14 cellular contexts compared by ENCODE assay signal in the genomic region with DNA sequence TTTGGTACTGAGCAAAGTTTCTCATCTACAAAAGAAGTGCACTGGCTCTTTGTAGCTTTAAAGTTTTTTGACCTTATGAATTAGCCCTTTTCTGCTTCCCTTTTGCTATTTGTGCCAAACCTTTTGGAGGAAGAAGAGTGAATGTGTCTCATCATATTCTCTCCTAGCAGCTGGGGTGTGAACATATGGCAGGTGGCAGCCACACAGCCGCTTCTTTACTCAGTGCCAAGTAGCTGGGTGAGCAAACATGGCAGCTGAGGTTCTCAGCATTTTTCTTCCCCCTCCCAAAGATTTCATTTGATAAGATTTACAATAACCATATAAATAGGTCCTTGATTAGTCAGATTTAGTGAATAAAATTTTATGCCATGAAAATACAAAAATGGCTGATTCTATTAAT.
"Had no signal": no experiment of that assay in that cellular context is flagged by ENCODE, and none has a peak within 500 bp of the region (broad histone marks: within the 10 kb centered on the region; RNA-seq: fewer than 3 reads in every experiment).

No MANE protein-coding gene starts in this region.

- H3K36me3 ChIP-seq: stomach, thoracic aorta had no signal

- H3K27me3 ChIP-seq: body of pancreas, stomach had no signal

- H3K27ac ChIP-seq: body of pancreas, stomach, thoracic aorta had no signal

- H3K4me1 ChIP-seq: stomach had no signal

- H3K27ac Mint-ChIP-seq: activated CD8-positive, alpha-beta memory T cell treated with anti-CD3 and anti-CD28 coated beads, Interleukin-2, amount 10 ng/mL, durations not matched to agents 7 days and 5 days had no signal

- H3K4me3 Mint-ChIP-seq: activated CD8-positive, alpha-beta memory T cell treated with anti-CD3 and anti-CD28 coated beads, Interleukin-2, amount 10 ng/mL, durations not matched to agents 7 days and 5 days; activated T-cell treated with anti-CD3 and anti-CD28 coated beads, Interleukin-2, amount 50 U/mL, for 4 hours; central memory CD8-positive, alpha-beta T cell had no signal

- ATAC-seq: activated CD8-positive, alpha-beta memory T cell treated with anti-CD3 and anti-CD28 coated beads, Interleukin-2, amount 10 ng/mL, durations not matched to agents 7 days and 5 days; activated T-cell treated with anti-CD3 and anti-CD28 coated beads, Interleukin-2, amount 50 U/mL, for 4 hours; body of pancreas had no signal

- H3K4me3 ChIP-seq: body of pancreas, skin epidermis, stomach, thoracic aorta had no signal

- FAIRE-seq: TTC549 had no signal

- H3K9me3 ChIP-seq: body of pancreas, stomach, thoracic aorta had no signal

- H3K9me3 Mint-ChIP-seq: activated T-cell treated with anti-CD3 and anti-CD28 coated beads, Interleukin-2, amount 50 U/mL, for 4 hours; central memory CD8-positive, alpha-beta T cell had no signal

- H3K27me3 Mint-ChIP-seq: activated CD8-positive, alpha-beta memory T cell treated with anti-CD3 and anti-CD28 coated beads, Interleukin-2, amount 10 ng/mL, durations not matched to agents 7 days and 5 days; central memory CD8-positive, alpha-beta T cell had no signal

- DNase-seq: activated CD8-positive, alpha-beta memory T cell treated with anti-CD3 and anti-CD28 coated beads, Interleukin-2, amount 10 ng/mL, durations not matched to agents 7 days and 5 days; activated T-cell treated with anti-CD3 and anti-CD28 coated beads, Interleukin-2, amount 50 U/mL, for 4 hours; amniotic stem cell; body of pancreas; hippocampal formation; kidney glomerular epithelial cell; retina; stimulated activated CD4-positive, alpha-beta T cell treated with anti-CD3 and anti-CD28 coated beads, Interleukin-4, amount 100 ng/mL, for 4 hours; stomach; T-helper 2 cell had no signal
